ENCODE assay signal across 8 cellular contexts in the genomic region with DNA sequence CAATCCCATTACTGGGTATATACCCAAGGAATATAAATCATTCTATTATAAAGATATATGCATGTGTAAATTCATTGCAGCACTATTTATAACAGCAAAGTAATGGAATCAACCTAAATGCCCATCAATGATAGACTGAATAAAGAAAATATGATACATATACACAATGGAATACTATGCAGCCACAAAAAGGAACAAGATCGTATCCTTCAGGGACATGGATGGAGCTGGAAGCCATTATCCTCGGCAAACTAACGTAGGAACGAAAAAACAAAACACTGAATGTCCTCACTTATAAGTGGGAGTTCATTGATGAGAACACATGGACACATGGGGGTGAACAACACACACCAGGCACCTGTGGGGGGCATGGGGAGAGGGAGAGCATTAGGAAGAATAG.
"Had no signal": no experiment of that assay in that cellular context is flagged by ENCODE, and none has a peak within 500 bp of the region (broad histone marks: within the 10 kb centered on the region; RNA-seq: fewer than 3 reads in every experiment).

No MANE protein-coding gene starts in this region.

- H3K4me2 ChIP-seq: KMS-11 had no signal

- H3K27ac Mint-ChIP-seq: IgD-negative memory B cell had no signal

- DNase-seq: IMR-90, KBM-7, KG1 had no signal

- H3K9ac ChIP-seq: KMS-11 had no signal

- ATAC-seq: HepG2 had no signal

- H3K4me3 Mint-ChIP-seq: IgD-negative memory B cell had no signal

- H3K27ac ChIP-seq: HL-60, KMS-11 had no signal

- H3K27me3 Mint-ChIP-seq: IgD-negative memory B cell had no signal

- FAIRE-seq: HepG2, HTR-8/SVneo had no signal
